21 cellular contexts compared by ENCODE assay signal in genomic region chr2:200604571-200605255, GRCh38. TPM values are rescaled to one million over a fixed set of nuclear protein-coding genes. Genes with fewer than 3 reads are reported as not detected.
DNase-seq lines count a peak whose midpoint lies in the region; ATAC-seq and TF ChIP-seq lines count a peak whose summit lies in the region.
"Had no signal": no experiment of that assay in that cellular context is flagged by ENCODE, and none has a peak within 500 bp of the region (broad histone marks: within the 10 kb centered on the region; RNA-seq: fewer than 3 reads in every experiment).

No MANE protein-coding gene starts in this region.

- WGBS in mammary epithelial cell (ENCODE audit: low coverage, missing lambda C conversion rate), result 79% methylated on average over 4 of the region's 5 CpGs
- 51 to 60% (median 55%) methylated on average over 5 of the region's 5 CpGs for WGBS in psoas muscle, 3 donors

- no peaks in the 10 kb centered on the region for H3K27me3 ChIP-seq in mammary epithelial cell (ENCODE audit: insufficient read depth, low read length)
- H3K27me3 ChIP-seq in psoas muscle (ENCODE audit: insufficient read depth in 3 of 3, low read length in 2 of 3), result no peaks in the 10 kb centered on the region
- H3K27me3 ChIP-seq: neural progenitor cell, upper lobe of right lung had no signal

- no TSS peak for BruUV-seq in mammary epithelial cell (replicated peaks; lab: Mats Ljungman, UMichigan)

- no peaks in the 10 kb centered on the region for H4K20me1 ChIP-seq in mammary epithelial cell (ENCODE audit: insufficient read depth, low read length)

- H3K4me2 ChIP-seq in mammary epithelial cell (ENCODE audit: insufficient read depth, low read depth, low read length), result peak overlapping the region; percentile 49
- H3K4me2 ChIP-seq: neural progenitor cell had no signal

- H3K79me2 ChIP-seq in mammary epithelial cell (ENCODE audit: insufficient read depth, low read length), result peaks cover 7% of the 10 kb centered on the region

- DNase-seq in EL (peak; percentile 60), NCI-H524 treated with DMSO at 0.1 percent for 48 hours (lab: John Stamatoyannopoulos, UW) (peak; percentile 6), mammary epithelial cell (no peak), myocyte (ENCODE audit: low read depth) (peak; percentile 46), psoas muscle (no peak), NCI-H1694 (lab: John Stamatoyannopoulos, UW) (no peak), left ventricle myocardium superior (no peak), NCI-H2081 (lab: John Stamatoyannopoulos, UW) (no peak)
- DNase-seq: activated B cell treated with CpG ODN at 0.5 μM for 24 hours; activated CD8-positive, alpha-beta memory T cell treated with anti-CD3 and anti-CD28 coated beads for 24 hours; activated naive CD4-positive, alpha-beta T cell treated with anti-CD3 and anti-CD28 coated beads, Interleukin-2, amount 50 U/mL, for 16 hours; activated T-cell treated with anti-CD3 and anti-CD28 coated beads, Interleukin-2, amount 50 U/mL, for 72 hours; endodermal cell; heart right ventricle; mucosa of descending colon; NCI-H1436; NCI-H774; stimulated activated CD4-positive, alpha-beta T cell treated with anti-CD3 and anti-CD28 coated beads, Interleukin-4, amount 100 ng/mL, for 4 hours; upper lobe of right lung had no signal

- dilution Hi-C loops in mammary epithelial cell (cut with HindIII; ENCODE audit: low sequenced_read_pairs), result loop anchor here (5.0 kb wide), 1 partner anchor 38 kb away; no protein-coding TSS in a partner anchor

- in situ Hi-C loops in mammary epithelial cell (cut with MboI; ENCODE audit: low sequenced_read_pairs in 2 of 2), result no loop called here

- intact Hi-C loops in mammary epithelial cell (cut with micrococcal nuclease), result no loop called here
- intact Hi-C loops in psoas muscle (cut with DNase I), result no loop called here
- intact Hi-C loops in left ventricle myocardium superior (cut with micrococcal nuclease), result no loop called here

- CTCF ChIA-PET in mammary epithelial cell (lab: Charles Lee; ENCODE audit: low non-redundant PET), result no interaction called here

- no peak overlapping the region for H2AFZ ChIP-seq in mammary epithelial cell (ENCODE audit: low read depth, low read length)
- H2AFZ ChIP-seq: neural progenitor cell had no signal

- H3K4me1 ChIP-seq in mammary epithelial cell (ENCODE audit: insufficient read depth, low read length), result peaks cover 35% of the 10 kb centered on the region
- H3K4me1 ChIP-seq in psoas muscle, result no peaks in the 10 kb centered on the region
- H3K4me1 ChIP-seq: neural progenitor cell, upper lobe of right lung had no signal

- H3K27ac ChIP-seq in mammary epithelial cell (ENCODE audit: insufficient read depth, low read depth, low read length), result peak overlapping the region; percentile 35
- no peak overlapping the region for H3K27ac ChIP-seq in psoas muscle
- H3K27ac ChIP-seq: neural progenitor cell, upper lobe of right lung had no signal

- no peak overlapping the region for H3K9ac ChIP-seq in mammary epithelial cell (ENCODE audit: insufficient read depth, low read length)
- H3K9ac ChIP-seq: neural progenitor cell had no signal

- no peaks in the 10 kb centered on the region for H3K9me3 ChIP-seq in mammary epithelial cell (replicated peaks; ENCODE audit: insufficient read depth, low read length)
- H3K9me3 ChIP-seq in psoas muscle, result no peaks in the 10 kb centered on the region
- H3K9me3 ChIP-seq: mucosa of descending colon, upper lobe of right lung had no signal

- TF ChIP-seq CTCF in mammary epithelial cell (conservative IDR thresholded peaks at IDR 0.05 in 1 of 2, IDR thresholded peaks at IDR 0.05 in 1 of 2; ENCODE audit: extremely low read depth in 1 of 2, insufficient read depth in 1 of 2, low read depth in 1 of 2, low read length in 2 of 2), result no peak
- TF ChIP-seq CTCF in psoas muscle (IDR thresholded peaks at IDR 0.05), result no peak

- H3K4me3 ChIP-seq in mammary epithelial cell (replicated peaks in 1 of 3; ENCODE audit: insufficient read depth in 1 of 3, low read depth in 2 of 3, low read length in 3 of 3) (no peak overlapping the region), psoas muscle (no peak overlapping the region)
- H3K4me3 ChIP-seq: heart right ventricle, mucosa of descending colon, neural progenitor cell, upper lobe of right lung had no signal

- no peaks in the 10 kb centered on the region for H3K36me3 ChIP-seq in mammary epithelial cell (ENCODE audit: insufficient read depth, low read length)
- H3K36me3 ChIP-seq in psoas muscle (ENCODE audit: insufficient read depth in 1 of 2, low read depth in 1 of 2), result no peaks in the 10 kb centered on the region
- H3K36me3 ChIP-seq: heart right ventricle, neural progenitor cell had no signal

- ATAC-seq in psoas muscle (no peak), left ventricle myocardium superior (no peak)
- ATAC-seq: activated T-cell treated with anti-CD3 and anti-CD28 coated beads, Interleukin-2, amount 50 U/mL, for 72 hours; heart right ventricle; upper lobe of right lung had no signal

RNA-seq across cellular contexts. Expression of gene AOX1, which starts 18.9 kb away (rescaled TPM):
- total RNA-seq in mammary epithelial cell (10 to 100 TPM; 54.9 to 75.3 TPM), myocyte (4.9 and 5.9 TPM in 2 replicates), psoas muscle (10 to 100 TPM in 2 of 4 donors, 1 to 10 TPM in 2; 4.2 to 17.0 (median 7.7) TPM), left ventricle myocardium superior (8.7 TPM)
- polyA plus RNA-seq in mammary epithelial cell (82.2 TPM), psoas muscle (10 to 100 TPM in 2 of 3 donors, 1 to 10 TPM in 1; 5.1 to 15.3 (median 12.4) TPM)
- 263 TPM for polyA minus RNA-seq in mammary epithelial cell
- polyA plus RNA-seq in myocyte (2012), result 19.0 TPM
- total RNA-seq: B cell had no signal

Comparison
In these comparisons a context has a peak if more than half of its experiments do, and no peak if none do; other contexts are left out.
1. DNase-seq: peak in EL (single experiment), NCI-H524 treated with DMSO at 0.1 percent for 48 hours (single experiment) and myocyte (single experiment); none in mammary epithelial cell (single experiment), psoas muscle (0 of 2), NCI-H1694 (single experiment), left ventricle myocardium superior (single experiment) and NCI-H2081 (0 of 2).